Comparison of ENCODE assay signal across 23 cellular contexts in the genomic region with DNA sequence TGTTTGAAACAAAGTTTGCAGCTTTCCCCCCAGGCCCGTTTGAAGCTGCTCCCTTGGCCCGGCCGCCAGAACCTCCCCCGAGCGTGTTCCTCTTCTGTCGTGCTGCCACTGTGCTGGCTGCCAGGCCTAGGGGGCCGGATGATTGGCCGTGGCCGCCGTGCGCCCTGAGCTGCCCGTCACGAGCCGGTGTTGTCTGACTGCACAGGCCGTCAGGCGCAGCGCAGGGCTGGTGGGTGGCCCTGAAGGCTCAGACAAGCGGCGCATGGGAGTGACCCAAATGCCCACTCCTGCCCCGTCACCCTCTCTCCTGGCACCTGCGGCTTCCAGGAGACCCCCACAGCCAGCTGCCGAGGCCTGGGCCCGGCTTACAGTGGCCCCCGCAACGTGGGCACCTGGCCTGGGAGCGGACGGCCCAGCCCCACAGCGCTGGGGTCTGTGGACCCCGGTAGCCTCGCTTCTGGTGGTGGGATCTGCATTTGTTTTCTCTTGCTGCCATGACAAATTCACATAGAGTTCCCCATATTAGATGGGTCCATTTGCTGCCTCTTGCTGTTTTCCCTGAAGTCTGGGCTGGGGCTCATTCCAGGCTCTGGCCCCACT. TPM values are rescaled to one million over a fixed set of nuclear protein-coding genes. Genes with fewer than 3 reads are reported as not detected.
DNase-seq lines count a peak whose midpoint lies in the region; ATAC-seq and TF ChIP-seq lines count a peak whose summit lies in the region.
"Had no signal": no experiment of that assay in that cellular context is flagged by ENCODE, and none has a peak within 500 bp of the region (broad histone marks: within the 10 kb centered on the region; RNA-seq: fewer than 3 reads in every experiment).

No MANE protein-coding gene starts in this region.

- H3K4me3 Mint-ChIP-seq in activated CD4-positive, alpha-beta T cell treated with anti-CD3 and anti-CD28 coated beads, Interleukin-2, amount 10 ng/mL, durations not matched to agents 7 days and 5 days: no peak overlapping the region
- H3K4me3 Mint-ChIP-seq: activated naive CD4-positive, alpha-beta T cell treated with anti-CD3 and anti-CD28 coated beads, Interleukin-2, amount 50 U/mL, for 24 hours; B cell; nephron; stimulated activated memory B cell treated with anti-CD40 and anti-IgM and Interleukin-4, amounts not matched to agents 10 μg/mL and 1 μg/mL and 100 μg/mL, for 72 hours had no signal

- H3K27me3 Mint-ChIP-seq in activated CD4-positive, alpha-beta T cell treated with anti-CD3 and anti-CD28 coated beads, Interleukin-2, amount 10 ng/mL, durations not matched to agents 7 days and 5 days: peaks cover 14% of the 10 kb centered on the region

- H3K27me3 ChIP-seq in left ventricle myocardium inferior (ENCODE audit: low read depth) (no peaks in the 10 kb centered on the region), sigmoid colon (no peaks in the 10 kb centered on the region)
- H3K27me3 ChIP-seq: foreskin keratinocyte had no signal

- no peaks in the 10 kb centered on the region for H3K36me3 Mint-ChIP-seq in activated CD4-positive, alpha-beta T cell treated with anti-CD3 and anti-CD28 coated beads, Interleukin-2, amount 10 ng/mL, durations not matched to agents 7 days and 5 days (ENCODE audit: low read depth)
- H3K36me3 Mint-ChIP-seq: activated naive CD4-positive, alpha-beta T cell treated with anti-CD3 and anti-CD28 coated beads, Interleukin-2, amount 50 U/mL, for 24 hours; stimulated activated memory B cell treated with anti-CD40 and anti-IgM and Interleukin-4, amounts not matched to agents 10 μg/mL and 1 μg/mL and 100 μg/mL, for 72 hours had no signal

- no peak for TF ChIP-seq EP300 in sigmoid colon (IDR thresholded peaks at IDR 0.05)

- H3K27ac ChIP-seq in left ventricle myocardium inferior (replicated peaks): no peak overlapping the region
- no peak overlapping the region for H3K27ac ChIP-seq in sigmoid colon
- H3K27ac ChIP-seq: foreskin keratinocyte, KMS-11, prostate gland, thoracic aorta had no signal

- H3K9me3 ChIP-seq in left ventricle myocardium inferior (replicated peaks) (peaks cover 9% of the 10 kb centered on the region), sigmoid colon (no peaks in the 10 kb centered on the region)
- H3K9me3 ChIP-seq: prostate gland, thoracic aorta had no signal

- no peaks in the 10 kb centered on the region for H3K9me3 Mint-ChIP-seq in activated CD4-positive, alpha-beta T cell treated with anti-CD3 and anti-CD28 coated beads, Interleukin-2, amount 10 ng/mL, durations not matched to agents 7 days and 5 days
- H3K9me3 Mint-ChIP-seq: activated naive CD4-positive, alpha-beta T cell treated with anti-CD3 and anti-CD28 coated beads, Interleukin-2, amount 50 U/mL, for 24 hours had no signal

- H3K27ac Mint-ChIP-seq in activated CD4-positive, alpha-beta T cell treated with anti-CD3 and anti-CD28 coated beads, Interleukin-2, amount 10 ng/mL, durations not matched to agents 7 days and 5 days: no peak overlapping the region
- H3K27ac Mint-ChIP-seq: activated naive CD4-positive, alpha-beta T cell treated with anti-CD3 and anti-CD28 coated beads, Interleukin-2, amount 50 U/mL, for 24 hours; B cell; nephron; stimulated activated memory B cell treated with anti-CD40 and anti-IgM and Interleukin-4, amounts not matched to agents 10 μg/mL and 1 μg/mL and 100 μg/mL, for 72 hours had no signal

- H3K4me1 ChIP-seq in left ventricle myocardium inferior (no peaks in the 10 kb centered on the region), sigmoid colon (no peaks in the 10 kb centered on the region)
- H3K4me1 ChIP-seq: foreskin keratinocyte, prostate gland had no signal

- ATAC-seq in Right ventricle myocardium inferior: peak; percentile 37
- peak; percentile 38 to 60 for ATAC-seq in left cardiac atrium
- ATAC-seq in GM21381 (IDR thresholded peaks at IDR 0.05; ENCODE audit: unreplicated experiment): no peak
- ATAC-seq: foreskin keratinocyte; stimulated activated memory B cell treated with anti-CD40 and anti-IgM and Interleukin-4, amounts not matched to agents 10 μg/mL and 1 μg/mL and 100 μg/mL, for 72 hours had no signal

- H3K36me3 ChIP-seq in left ventricle myocardium inferior (no peaks in the 10 kb centered on the region), sigmoid colon (no peaks in the 10 kb centered on the region)
- H3K36me3 ChIP-seq: prostate gland, thoracic aorta had no signal

- intact Hi-C loops in Right ventricle myocardium inferior (cut with DNase I) (no loop called here), left ventricle myocardium inferior (cut with micrococcal nuclease) (no loop called here), left cardiac atrium (cut with DNase I) (no loop called here), sigmoid colon (cut with DNase I) (no loop called here)

- H3K4me3 ChIP-seq in left ventricle myocardium inferior (no peak overlapping the region), sigmoid colon (no peak overlapping the region)
- H3K4me3 ChIP-seq: prostate gland, thoracic aorta had no signal

- 72 to 80% methylated on average over 30 of the region's 30 CpGs for WGBS in sigmoid colon, 2 donors

- CTCF ChIA-PET in activated CD4-positive, alpha-beta T cell treated with anti-CD3 and anti-CD28 coated beads, Interleukin-2, amount 10 ng/mL, durations not matched to agents 7 days and 5 days (lab: Charles Lee): no interaction called here

- TF ChIP-seq CTCF in left ventricle myocardium inferior (IDR thresholded peaks at IDR 0.05; ENCODE audit: borderline replicate concordance) (no peak), sigmoid colon (IDR thresholded peaks at IDR 0.05) (no peak)

- POLR2A ChIA-PET in activated CD4-positive, alpha-beta T cell treated with anti-CD3 and anti-CD28 coated beads, Interleukin-2, amount 10 ng/mL, durations not matched to agents 7 days and 5 days (lab: Charles Lee): no interaction called here

- TF ChIP-seq POLR2A in sigmoid colon (IDR thresholded peaks at IDR 0.05): no peak

- no peaks in the 10 kb centered on the region for H3K4me1 Mint-ChIP-seq in activated CD4-positive, alpha-beta T cell treated with anti-CD3 and anti-CD28 coated beads, Interleukin-2, amount 10 ng/mL, durations not matched to agents 7 days and 5 days
- H3K4me1 Mint-ChIP-seq: activated naive CD4-positive, alpha-beta T cell treated with anti-CD3 and anti-CD28 coated beads, Interleukin-2, amount 50 U/mL, for 24 hours; B cell; nephron; stimulated activated memory B cell treated with anti-CD40 and anti-IgM and Interleukin-4, amounts not matched to agents 10 μg/mL and 1 μg/mL and 100 μg/mL, for 72 hours had no signal

- DNase-seq in Right ventricle myocardium inferior (ENCODE audit: missing footprints) (peak; percentile 26), left ventricle myocardium inferior (no peak), left cardiac atrium (no peak), occipital lobe (lab: John Stamatoyannopoulos, UW) (peak; percentile 27), Kasumi-1 (lab: John Stamatoyannopoulos, UW) (no peak), sigmoid colon (no peak)
- no peak for DNase-seq in activated CD4-positive, alpha-beta T cell treated with anti-CD3 and anti-CD28 coated beads, Interleukin-2, amount 10 ng/mL, durations not matched to agents 7 days and 5 days
- DNase-seq: 8988T; activated CD4-positive, alpha-beta T cell treated with anti-CD3 and anti-CD28 coated beads for 1 hour; effector CD4-positive, alpha-beta T cell; foreskin keratinocyte; NCI-H1694 treated with DMSO at 0.1 percent for 48 hours; small intestine; stimulated activated CD4-positive, alpha-beta T cell treated with anti-CD3 and anti-CD28 coated beads, Interleukin-2, amount 100 ng/mL, for 24 hours; T1000 had no signal

RNA-seq across cellular contexts. Expression of gene JAKMIP3, which starts 13.1 kb away (rescaled TPM):
- total RNA-seq in Right ventricle myocardium inferior (1.6 TPM), left ventricle myocardium inferior (1.7 TPM), left cardiac atrium (1 to 10 TPM in 1 of 2 donors, under 1 TPM in 1; 0.44 to 1.1 TPM), occipital lobe (4.8 TPM), sigmoid colon (1 to 10 TPM in 2 of 4 donors, under 1 TPM in 2; 0.49 to 3.0 (median 0.97) TPM)
- total RNA-seq in activated CD4-positive, alpha-beta T cell treated with anti-CD3 and anti-CD28 coated beads, Interleukin-2, amount 10 ng/mL, durations not matched to agents 7 days and 5 days: under 1 TPM; 0.07 to 0.12 TPM
- under 1 TPM in 1 of 3 donors, not detected in 2; 0.22 TPM for polyA plus RNA-seq in sigmoid colon
- polyA plus RNA-seq: foreskin keratinocyte had no signal

Comparison
In these comparisons a context has a peak if more than half of its experiments do, and no peak if none do; other contexts are left out.
1. DNase-seq: peak in Right ventricle myocardium inferior (single experiment) and occipital lobe (single experiment); none in left ventricle myocardium inferior (single experiment), left cardiac atrium (single experiment), Kasumi-1 (0 of 2), activated CD4-positive, alpha-beta T cell treated with anti-CD3 and anti-CD28 coated beads, Interleukin-2, amount 10 ng/mL, durations not matched to agents 7 days and 5 days (single experiment) and sigmoid colon (single experiment).